32 cellular contexts compared by ENCODE assay signal in the genomic region with DNA sequence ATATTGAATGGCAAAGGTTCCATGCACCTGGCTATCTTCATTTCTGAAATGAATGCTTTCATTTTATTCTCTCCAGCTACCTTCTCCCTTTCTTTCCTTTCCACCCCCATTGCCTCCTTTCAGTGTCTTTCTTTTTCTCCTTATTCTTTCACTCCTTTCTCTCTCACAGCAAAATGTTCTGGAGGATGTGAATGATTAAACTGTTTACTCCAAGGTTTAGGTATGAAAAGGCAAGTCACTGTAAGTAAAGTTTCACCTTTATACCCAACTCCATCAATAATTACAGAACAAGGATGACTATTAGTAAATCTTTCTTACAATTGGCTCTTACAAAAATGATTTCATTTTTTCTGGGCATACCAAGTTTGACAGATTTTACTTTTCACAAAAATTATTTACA. TPM values are rescaled to one million over a fixed set of nuclear protein-coding genes. Genes with fewer than 3 reads are reported as not detected.
"Had no signal": no experiment of that assay in that cellular context is flagged by ENCODE, and none has a peak within 500 bp of the region (broad histone marks: within the 10 kb centered on the region; RNA-seq: fewer than 3 reads in every experiment).

No MANE protein-coding gene starts in this region.

- DNase-seq: activated CD4-positive, alpha-beta T cell treated with anti-CD3 and anti-CD28 coated beads, Interleukin-2, amount 10 ng/mL, durations not matched to agents 7 days and 5 days; activated CD4-positive, CD25-positive, alpha-beta regulatory T cell treated with anti-CD3 and anti-CD28 coated beads, Interleukin-2, amount 50 U/mL, for 72 hours; activated CD8-positive, alpha-beta T cell treated with anti-CD3 and anti-CD28 coated beads for 36 hours; activated gamma-delta T cell treated with Interleukin-2 at 50 U/mL for 16 hours; activated naive CD4-positive, alpha-beta T cell treated with anti-CD3 and anti-CD28 coated beads, Interleukin-2, amount 50 U/mL, for 16 hours; activated naive CD8-positive, alpha-beta T cell treated with anti-CD3 and anti-CD28 coated beads, Interleukin-2, amount 50 U/mL, for 24 hours; activated T-cell treated with anti-CD3 and anti-CD28 coated beads, Interleukin-2, amount 50 U/mL, for 4 hours; amygdala; dermis blood vessel endothelial cell; effector CD4-positive, alpha-beta T cell; esophagus squamous epithelium; foreskin melanocyte; heart right ventricle; left colon; mucosa of descending colon; sigmoid colon; stimulated activated CD4-positive, alpha-beta T cell treated with anti-CD3 and anti-CD28 coated beads, Interleukin-1b, Interleukin-23, amount 100 ng/mL, for 48 hours; stimulated activated naive B cell treated with anti-CD40 and anti-IgM and Interleukin-4, amounts not matched to agents 10 μg/mL and 1 μg/mL and 100 μg/mL, for 72 hours; stomach; SW 1271; T1000; tibial artery had no signal

- H3K36me3 ChIP-seq: esophagus squamous epithelium, heart right ventricle, neutrophil, sigmoid colon, stomach, tibial artery had no signal

- H3K9me3 Mint-ChIP-seq: activated CD4-positive, alpha-beta T cell treated with anti-CD3 and anti-CD28 coated beads, Interleukin-2, amount 10 ng/mL, durations not matched to agents 7 days and 5 days; activated CD8-positive, alpha-beta T cell treated with anti-CD3 and anti-CD28 coated beads for 36 hours; activated naive CD8-positive, alpha-beta T cell treated with anti-CD3 and anti-CD28 coated beads, Interleukin-2, amount 50 U/mL, for 24 hours; activated T-cell treated with anti-CD3 and anti-CD28 coated beads, Interleukin-2, amount 50 U/mL, for 4 hours; activated T-helper 17 cell treated with anti-CD3 and anti-CD28 coated beads, Interleukin-2, amount 50 U/mL, for 72 hours; memory B cell; natural killer cell treated with Interleukin-12 subunit alpha and Interleukin-12 subunit beta and Interleukin-15 and Interleukin-18, amount 100 ng/mL, for 72 hours; stimulated activated naive B cell treated with anti-CD40 and anti-IgM and Interleukin-4, amounts not matched to agents 10 μg/mL and 1 μg/mL and 100 μg/mL, for 72 hours; T-helper 1 cell treated with Interleukin-12 subunit alpha and Interleukin-12 subunit beta and Interleukin-4 antibody, amounts not matched to agents 30 μg/mL and 1 μg/mL, for 36 hours had no signal

- FAIRE-seq: bronchial epithelial cell, colon, islet of Langerhans had no signal

- H3K9me3 ChIP-seq: esophagus squamous epithelium, heart right ventricle, mucosa of descending colon, neutrophil, sigmoid colon, stomach, tibial artery had no signal

- H3K4me2 ChIP-seq: smooth muscle cell had no signal

- H3K4me1 Mint-ChIP-seq: activated T-helper 17 cell treated with anti-CD3 and anti-CD28 coated beads, Interleukin-2, amount 50 U/mL, for 72 hours; memory B cell had no signal

- H3K4me3 ChIP-seq: esophagus squamous epithelium, heart right ventricle, mucosa of descending colon, sigmoid colon, smooth muscle cell, stomach, tibial artery had no signal

- H3K27ac Mint-ChIP-seq: activated CD4-positive, alpha-beta T cell treated with anti-CD3 and anti-CD28 coated beads, Interleukin-2, amount 10 ng/mL, durations not matched to agents 7 days and 5 days; activated CD8-positive, alpha-beta T cell treated with anti-CD3 and anti-CD28 coated beads for 36 hours; activated naive CD8-positive, alpha-beta T cell treated with anti-CD3 and anti-CD28 coated beads, Interleukin-2, amount 50 U/mL, for 24 hours; activated T-helper 17 cell treated with anti-CD3 and anti-CD28 coated beads, Interleukin-2, amount 50 U/mL, for 72 hours; memory B cell; natural killer cell treated with Interleukin-12 subunit alpha and Interleukin-12 subunit beta and Interleukin-15 and Interleukin-18, amount 100 ng/mL, for 72 hours; stimulated activated naive B cell treated with anti-CD40 and anti-IgM and Interleukin-4, amounts not matched to agents 10 μg/mL and 1 μg/mL and 100 μg/mL, for 72 hours; T-helper 1 cell treated with Interleukin-12 subunit alpha and Interleukin-12 subunit beta and Interleukin-4 antibody, amounts not matched to agents 30 μg/mL and 1 μg/mL, for 36 hours had no signal

- H3K36me3 Mint-ChIP-seq: memory B cell; natural killer cell treated with Interleukin-12 subunit alpha and Interleukin-12 subunit beta and Interleukin-15 and Interleukin-18, amount 100 ng/mL, for 72 hours; stimulated activated naive B cell treated with anti-CD40 and anti-IgM and Interleukin-4, amounts not matched to agents 10 μg/mL and 1 μg/mL and 100 μg/mL, for 72 hours had no signal

- H3K27ac ChIP-seq: esophagus squamous epithelium, heart right ventricle, neutrophil, sigmoid colon, stomach, tibial artery had no signal

- H3K4me3 Mint-ChIP-seq: activated CD4-positive, alpha-beta T cell treated with anti-CD3 and anti-CD28 coated beads, Interleukin-2, amount 10 ng/mL, durations not matched to agents 7 days and 5 days; activated CD8-positive, alpha-beta T cell treated with anti-CD3 and anti-CD28 coated beads for 36 hours; activated naive CD8-positive, alpha-beta T cell treated with anti-CD3 and anti-CD28 coated beads, Interleukin-2, amount 50 U/mL, for 24 hours; activated T-cell treated with anti-CD3 and anti-CD28 coated beads, Interleukin-2, amount 50 U/mL, for 4 hours; activated T-helper 17 cell treated with anti-CD3 and anti-CD28 coated beads, Interleukin-2, amount 50 U/mL, for 72 hours; memory B cell; natural killer cell treated with Interleukin-12 subunit alpha and Interleukin-12 subunit beta and Interleukin-15 and Interleukin-18, amount 100 ng/mL, for 72 hours; stimulated activated naive B cell treated with anti-CD40 and anti-IgM and Interleukin-4, amounts not matched to agents 10 μg/mL and 1 μg/mL and 100 μg/mL, for 72 hours; T-helper 1 cell treated with Interleukin-12 subunit alpha and Interleukin-12 subunit beta and Interleukin-4 antibody, amounts not matched to agents 30 μg/mL and 1 μg/mL, for 36 hours had no signal

RNA-seq across cellular contexts. Expression of a gene that starts 4.3 kb away (rescaled TPM):
- total RNA-seq: bronchial epithelial cell, osteocyte, smooth muscle cell had no signal
- polyA plus RNA-seq: smooth muscle cell had no signal
